In genomic region chr5:61171479-61171878, GRCh38 we compare ENCODE assay signal across 30 cellular contexts.
"Had no signal": no experiment of that assay in that cellular context is flagged by ENCODE, and none has a peak within 500 bp of the region (broad histone marks: within the 10 kb centered on the region; RNA-seq: fewer than 3 reads in every experiment).

No MANE protein-coding gene starts in this region.

- FAIRE-seq: urothelium cell line had no signal

- DNase-seq: naive thymus-derived CD4-positive, alpha-beta T cell; natural killer cell; occipital lobe; ovary; posterior cingulate gyrus; psoas muscle; spleen; stimulated activated CD4-positive, alpha-beta T cell treated with anti-CD3 and anti-CD28 coated beads, Interleukin-12 subunit alpha, Interleukin-12 subunit beta, amount 100 ng/mL, for 4 hours; stimulated activated CD4-positive, alpha-beta T cell treated with anti-CD3 and anti-CD28 coated beads, Interleukin-1b, Interleukin-23, amount 100 ng/mL, for 48 hours; stimulated activated CD4-positive, alpha-beta T cell treated with anti-CD3 and anti-CD28 coated beads, Interleukin-4, amount 100 ng/mL, for 1 hour; stimulated activated CD4-positive, alpha-beta T cell treated with anti-CD3 and anti-CD28 coated beads, Interleukin-4, amount 100 ng/mL, for 4 hours; stimulated activated CD8-positive, alpha-beta memory T cell treated with anti-CD3 and anti-CD28 coated beads, Interleukin-4, amount 100 ng/mL, for 48 hours; stimulated activated naive CD4-positive, alpha-beta T cell; stimulated activated naive CD8-positive, alpha-beta T cell treated with anti-CD3 and anti-CD28 coated beads, Interleukin-15, amount 100 ng/mL, for 72 hours; stimulated activated naive CD8-positive, alpha-beta T cell treated with anti-CD3 and anti-CD28 coated beads, Interleukin-15, Interleukin-2, amounts not matched to agents 100 U/mL and 50 U/mL, for 24 hours; substantia nigra; thyroid gland; trophoblast cell; upper lobe of left lung had no signal

- H3K27ac ChIP-seq: neural progenitor cell, ovary, parathyroid adenoma, psoas muscle, skin epidermis, spleen, thoracic aorta, thyroid gland, tibial nerve, upper lobe of left lung, vagina had no signal

- H3K4me2 ChIP-seq: neural progenitor cell, smooth muscle cell had no signal

- H3K4me1 ChIP-seq: neural progenitor cell, psoas muscle, vagina had no signal

- H3K9me3 ChIP-seq: ovary, psoas muscle, spleen, thoracic aorta, thyroid gland, tibial nerve, upper lobe of left lung, vagina had no signal

- H3K36me3 ChIP-seq: neural progenitor cell, ovary, spleen, thoracic aorta, thyroid gland, tibial nerve, upper lobe of left lung, vagina had no signal

- H3K4me3 ChIP-seq: neural progenitor cell, ovary, psoas muscle, skin epidermis, smooth muscle cell, spleen, thoracic aorta, thyroid gland, tibial nerve, upper lobe of left lung, vagina had no signal

- H3K79me2 ChIP-seq: parathyroid adenoma had no signal

- H2AFZ ChIP-seq: neural progenitor cell, parathyroid adenoma had no signal

- ATAC-seq: naive thymus-derived CD4-positive, alpha-beta T cell; natural killer cell; psoas muscle; right cardiac atrium; sciatic nerve; stimulated activated memory B cell treated with anti-CD40 and anti-IgM and Interleukin-4, amounts not matched to agents 10 μg/mL and 1 μg/mL and 100 μg/mL, for 72 hours; stimulated activated naive CD8-positive, alpha-beta T cell treated with anti-CD3 and anti-CD28 coated beads, Interleukin-15, amount 100 ng/mL, for 72 hours; stimulated activated naive CD8-positive, alpha-beta T cell treated with anti-CD3 and anti-CD28 coated beads, Interleukin-15, Interleukin-2, amounts not matched to agents 100 U/mL and 50 U/mL, for 24 hours had no signal

- H3K9ac ChIP-seq: neural progenitor cell, parathyroid adenoma had no signal

- H3K27me3 ChIP-seq: neural progenitor cell, ovary, spleen, thyroid gland, tibial nerve, upper lobe of left lung, vagina had no signal
